In genomic region chr14:105092124-105092911, GRCh38 we compare ENCODE assay signal across 7 cellular contexts. TPM values are rescaled to one million over a fixed set of nuclear protein-coding genes. Genes with fewer than 3 reads are reported as not detected.
DNase-seq lines count a peak whose midpoint lies in the region; ATAC-seq and TF ChIP-seq lines count a peak whose summit lies in the region.

No MANE protein-coding gene starts in this region.

- H2AK5ac ChIP-seq in H9 (ENCODE audit: insufficient read length, low read length): no peak overlapping the region

- no peak overlapping the region for H2AFZ ChIP-seq in H9 (ENCODE audit: low read length)

- no peaks in the 10 kb centered on the region for H3K79me1 ChIP-seq in H9 (ENCODE audit: insufficient read depth, low read depth, low read length, poor library complexity, severe bottlenecking)

- H3K9me3 ChIP-seq in H9 (ENCODE audit: control insufficient read depth, low read depth, low read length) (no peaks in the 10 kb centered on the region), T-helper 17 cell (ENCODE audit: control insufficient read depth, low read length, poor library complexity, severe bottlenecking) (no peaks in the 10 kb centered on the region)

- no peak for ATAC-seq in T-helper 17 cell
- ATAC-seq in GM19397 (IDR thresholded peaks at IDR 0.05; ENCODE audit: unreplicated experiment): no peak

- H3K79me2 ChIP-seq in H9 (ENCODE audit: insufficient read depth, low read length): no peaks in the 10 kb centered on the region

- H2BK120ac ChIP-seq in H9 (ENCODE audit: low read depth, low read length, poor library complexity, severe bottlenecking): no peak overlapping the region

- DNase-seq in H9 (peak; percentile 52), T-helper 17 cell (no peak), fibroblast of the aortic adventitia (ENCODE audit: low read depth) (no peak), UCSD-AML1 (lab: John Stamatoyannopoulos, UW; ENCODE audit: unreplicated experiment) (no peak)
- DNase-seq in activated CD4-positive, CD25-positive, alpha-beta regulatory T cell (lab: John Stamatoyannopoulos, UW): no peak

- H3K36me3 ChIP-seq in rectal smooth muscle tissue (ENCODE audit: control insufficient read depth, insufficient read depth, low read length): no peaks in the 10 kb centered on the region

- no peak overlapping the region; the same call in 1 of the 2 replicates for H3K14ac ChIP-seq in H9 (ENCODE audit: insufficient read depth, low read length)

- H3K9me3 Mint-ChIP-seq in H9: no peaks in the 10 kb centered on the region; a peak in 2 of 5 replicates

- no peak overlapping the region for H2BK12ac ChIP-seq in H9 (ENCODE audit: insufficient read length, low read depth, low read length)

- no peak overlapping the region for H2BK20ac ChIP-seq in H9 (ENCODE audit: low read depth, low read length, poor library complexity, severe bottlenecking)

- H4K5ac ChIP-seq in H9 (ENCODE audit: insufficient read length, low read depth, low read length): no peak overlapping the region

- H3K4me1 ChIP-seq in H9 (ENCODE audit: insufficient read depth, low read length) (no peaks in the 10 kb centered on the region; the same call in 1 of the 2 replicates), rectal smooth muscle tissue (ENCODE audit: control insufficient read depth, insufficient read depth, low read length) (peaks cover 24% of the 10 kb centered on the region)

- no peak overlapping the region for H4K91ac ChIP-seq in H9 (ENCODE audit: insufficient read length, low read depth, low read length)

- no CpG with 5 or more reads among the region's 25 CpGs for WGBS in H9 (ENCODE audit: extremely low coverage, insufficient read length, low lambda C conversion rate)

- no peak overlapping the region for H3K56ac ChIP-seq in H9 (ENCODE audit: insufficient read length, low read depth, low read length)

- H3K27ac Mint-ChIP-seq in H9: no peak overlapping the region
- peak overlapping the region; percentile 82 for H3K27ac Mint-ChIP-seq in T-helper 17 cell

- H3K4ac ChIP-seq in H9 (ENCODE audit: low read depth, low read length): no peak overlapping the region

- no peak overlapping the region for H3K23ac ChIP-seq in H9 (ENCODE audit: insufficient read length, low read depth, low read length)

- H3K27ac ChIP-seq in H9 (ENCODE audit: insufficient read length, low read depth, low read length): no peak overlapping the region
- peak overlapping the region; percentile 85 for H3K27ac ChIP-seq in rectal smooth muscle tissue (ENCODE audit: low read depth, low read length)

- H3K36me3 Mint-ChIP-seq in H9 (ENCODE audit: insufficient read depth in 1 of 3, low read depth in 3 of 3) (no peaks in the 10 kb centered on the region; a peak in 1 of 7 replicates), T-helper 17 cell (ENCODE audit: low read depth) (no peaks in the 10 kb centered on the region)

- H3K4me3 Mint-ChIP-seq in H9 (peak overlapping the region; percentile 71 to 86), T-helper 17 cell (peak overlapping the region; percentile 90)

- peaks cover 64% of the 10 kb centered on the region for H3K27me3 Mint-ChIP-seq in H9 (ENCODE audit: low read depth)
- no peaks in the 10 kb centered on the region for H3K27me3 Mint-ChIP-seq in T-helper 17 cell

- no peak for TF ChIP-seq CTCF in H9 (conservative IDR thresholded peaks at IDR 0.05)
- no peak for TF ChIP-seq CTCF in fibroblast of the aortic adventitia (IDR thresholded peaks at IDR 0.05; ENCODE audit: insufficient read depth, low read length)

- H3T11ph ChIP-seq in H9 (ENCODE audit: low read length): no peak overlapping the region

- H4K8ac ChIP-seq in H9 (replicated peaks; ENCODE audit: insufficient read length, low read depth, low read length): no peak overlapping the region

- H3K27me3 ChIP-seq in H9 (ENCODE audit: insufficient read depth, low read length) (peaks cover 11% of the 10 kb centered on the region; the same call in 1 of the 2 replicates), rectal smooth muscle tissue (ENCODE audit: control insufficient read depth, insufficient read depth, low read length) (no peaks in the 10 kb centered on the region)

- no peak overlapping the region for H2BK15ac ChIP-seq in H9 (ENCODE audit: low read depth, low read length)

- no peak overlapping the region for H2BK5ac ChIP-seq in H9 (ENCODE audit: insufficient read length, low read length)

- H3K4me3 ChIP-seq in fibroblast of the aortic adventitia (ENCODE audit: low read depth, low read length) (peak overlapping the region; percentile 73), rectal smooth muscle tissue (ENCODE audit: low read length) (peak overlapping the region; percentile 64)

- peak overlapping the region; percentile 31 for H3K4me2 ChIP-seq in H9 (ENCODE audit: insufficient read depth, insufficient read length, low read length)

- H3K4me1 Mint-ChIP-seq in H9 (peaks cover 16 to 20% of the 10 kb centered on the region in 2 experiments), T-helper 17 cell (peaks cover 16% of the 10 kb centered on the region)

- H3K18ac ChIP-seq in H9 (ENCODE audit: insufficient read length, low read depth, low read length): no peak overlapping the region

- H4K20me1 ChIP-seq in H9 (ENCODE audit: control insufficient read depth, insufficient read depth, insufficient read length): no peaks in the 10 kb centered on the region

- H3K23me2 ChIP-seq in H9 (ENCODE audit: insufficient read length, low read depth, low read length, poor library complexity, severe bottlenecking): peaks cover 8% of the 10 kb centered on the region

- H3K9ac ChIP-seq in H9 (ENCODE audit: extremely low read depth, insufficient read length, low read length): no peak overlapping the region
- peak overlapping the region; percentile 41 for H3K9ac ChIP-seq in rectal smooth muscle tissue (ENCODE audit: low read length)

RNA-seq across cellular contexts. Expression of gene GPR132, which starts 27.1 kb away (rescaled TPM):
- 0.20 and 0.24 TPM in 2 replicates for total RNA-seq in H9 (2021)
- 10 to 100 TPM; 43.4 to 47.1 TPM for total RNA-seq in T-helper 17 cell
- total RNA-seq in fibroblast of the aortic adventitia (ENCODE audit: low replicate concordance): 0.09 and 0.16 TPM in 2 replicates

Comparison
In these comparisons a context has a peak if more than half of its experiments do, and no peak if none do; other contexts are left out.
1. RNA of gene GPR132, which starts 27.1 kb away (total RNA-seq): 43.4 to 47.1 TPM in T-helper 17 cell; 0.20 to 0.24 TPM in H9 and 0.09 to 0.16 TPM in fibroblast of the aortic adventitia; every median in the first group is over 10 times any median in the second.